ENCODE assay signal across 3 cellular contexts in the genomic region with DNA sequence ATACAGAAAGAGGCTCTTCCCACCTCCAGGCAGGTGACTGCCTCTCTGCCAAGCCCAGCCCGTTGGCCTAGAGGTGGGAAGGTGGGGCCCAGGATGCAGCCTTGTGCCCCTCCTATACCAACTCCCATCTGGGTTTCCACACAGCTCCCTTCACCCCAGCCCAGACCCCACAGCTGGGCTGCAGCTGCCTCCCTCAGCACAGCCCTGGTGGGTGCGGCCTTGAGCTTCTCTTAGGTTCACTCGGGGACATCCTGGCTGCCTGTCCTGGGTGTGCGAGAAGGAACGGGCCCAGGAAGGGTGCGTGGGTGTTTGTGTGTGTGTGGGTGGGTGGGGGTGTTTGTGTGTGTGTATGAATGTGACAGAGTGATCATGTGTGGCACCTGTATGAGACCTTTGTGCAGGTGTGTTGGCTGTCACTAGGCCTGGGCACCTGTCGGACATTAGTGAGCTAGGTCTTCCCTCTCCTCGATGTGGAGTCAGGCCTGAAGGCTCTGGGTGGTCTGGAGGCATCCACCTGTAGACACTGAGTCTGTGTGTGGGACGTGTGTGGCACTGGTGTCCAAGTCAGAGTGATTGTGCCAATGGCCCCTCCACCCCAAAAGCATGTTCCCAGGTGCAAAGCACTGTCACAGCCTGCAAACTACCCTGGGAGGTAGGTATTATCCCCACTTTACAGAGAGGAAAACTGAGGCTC.
TF ChIP-seq lines count a peak whose summit lies in the region.

No MANE protein-coding gene starts in this region.

TF ChIP-seq in SK-N-SH, 30 proteins besides CTCF, POLR2A, EP300 and RAD21:
- TF ChIP-seq MEF2A (IDR thresholded peaks at IDR 0.05; ENCODE audit: borderline replicate concordance, low read depth) (no peak), TAF1 (IDR thresholded peaks at IDR 0.05; ENCODE audit: borderline replicate concordance, low read depth, low read length) (no peak), SMC3 (IDR thresholded peaks at IDR 0.05; ENCODE audit: low read depth, low read length) (no peak), FOXM1 (IDR thresholded peaks at IDR 0.05; ENCODE audit: low read depth) (no peak), GABPA (IDR thresholded peaks at IDR 0.05; ENCODE audit: low read depth) (no peak), YY1 (IDR thresholded peaks at IDR 0.05; ENCODE audit: low read depth) (no peak), RXRA (IDR thresholded peaks at IDR 0.05; ENCODE audit: borderline replicate concordance, low read depth) (no peak), ELF1 (IDR thresholded peaks at IDR 0.05) (no peak), GATA2 (CRISPR knock-in tag; IDR thresholded peaks at IDR 0.05) (no peak), RCOR1 (IDR thresholded peaks at IDR 0.05; ENCODE audit: low read length) (no peak), MXI1 (IDR thresholded peaks at IDR 0.05; ENCODE audit: low read depth, low read length) (no peak), TEAD4 (IDR thresholded peaks at IDR 0.05; ENCODE audit: borderline replicate concordance, insufficient read depth) (no peak), CHD2 (IDR thresholded peaks at IDR 0.05; ENCODE audit: low read length, partially characterized antibody) (no peak), POLR2AphosphoS5 (IDR thresholded peaks at IDR 0.05; ENCODE audit: low read depth, low read length) (no peak), FOXJ3 (CRISPR knock-in tag; IDR thresholded peaks at IDR 0.05) (no peak)
- TF ChIP-seq, protein P1, sequence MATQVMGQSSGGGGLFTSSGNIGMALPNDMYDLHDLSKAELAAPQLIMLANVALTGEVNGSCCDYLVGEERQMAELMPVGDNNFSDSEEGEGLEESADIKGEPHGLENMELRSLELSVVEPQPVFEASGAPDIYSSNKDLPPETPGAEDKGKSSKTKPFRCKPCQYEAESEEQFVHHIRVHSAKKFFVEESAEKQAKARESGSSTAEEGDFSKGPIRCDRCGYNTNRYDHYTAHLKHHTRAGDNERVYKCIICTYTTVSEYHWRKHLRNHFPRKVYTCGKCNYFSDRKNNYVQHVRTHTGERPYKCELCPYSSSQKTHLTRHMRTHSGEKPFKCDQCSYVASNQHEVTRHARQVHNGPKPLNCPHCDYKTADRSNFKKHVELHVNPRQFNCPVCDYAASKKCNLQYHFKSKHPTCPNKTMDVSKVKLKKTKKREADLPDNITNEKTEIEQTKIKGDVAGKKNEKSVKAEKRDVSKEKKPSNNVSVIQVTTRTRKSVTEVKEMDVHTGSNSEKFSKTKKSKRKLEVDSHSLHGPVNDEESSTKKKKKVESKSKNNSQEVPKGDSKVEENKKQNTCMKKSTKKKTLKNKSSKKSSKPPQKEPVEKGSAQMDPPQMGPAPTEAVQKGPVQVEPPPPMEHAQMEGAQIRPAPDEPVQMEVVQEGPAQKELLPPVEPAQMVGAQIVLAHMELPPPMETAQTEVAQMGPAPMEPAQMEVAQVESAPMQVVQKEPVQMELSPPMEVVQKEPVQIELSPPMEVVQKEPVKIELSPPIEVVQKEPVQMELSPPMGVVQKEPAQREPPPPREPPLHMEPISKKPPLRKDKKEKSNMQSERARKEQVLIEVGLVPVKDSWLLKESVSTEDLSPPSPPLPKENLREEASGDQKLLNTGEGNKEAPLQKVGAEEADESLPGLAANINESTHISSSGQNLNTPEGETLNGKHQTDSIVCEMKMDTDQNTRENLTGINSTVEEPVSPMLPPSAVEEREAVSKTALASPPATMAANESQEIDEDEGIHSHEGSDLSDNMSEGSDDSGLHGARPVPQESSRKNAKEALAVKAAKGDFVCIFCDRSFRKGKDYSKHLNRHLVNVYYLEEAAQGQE (IDR thresholded peaks at IDR 0.05; ENCODE audit: low read depth, low read length), result no peak
TF ChIP-seq in SK-N-SH: peak in this region for 0.

TF ChIP-seq in SK-N-SH treated with all-trans-retinoic acid at 6 μM for 48 hours, 23 proteins besides CTCF, POLR2A, EP300 and RAD21 (continues in another document):
- TF ChIP-seq RARB (CRISPR knock-in tag; IDR thresholded peaks at IDR 0.05), result no peak
- TF ChIP-seq SNAI2 (CRISPR knock-in tag; IDR thresholded peaks at IDR 0.05), result no peak
- no peak for TF ChIP-seq ZNF70 (CRISPR knock-in tag; IDR thresholded peaks at IDR 0.05)
- TF ChIP-seq, protein P2, sequence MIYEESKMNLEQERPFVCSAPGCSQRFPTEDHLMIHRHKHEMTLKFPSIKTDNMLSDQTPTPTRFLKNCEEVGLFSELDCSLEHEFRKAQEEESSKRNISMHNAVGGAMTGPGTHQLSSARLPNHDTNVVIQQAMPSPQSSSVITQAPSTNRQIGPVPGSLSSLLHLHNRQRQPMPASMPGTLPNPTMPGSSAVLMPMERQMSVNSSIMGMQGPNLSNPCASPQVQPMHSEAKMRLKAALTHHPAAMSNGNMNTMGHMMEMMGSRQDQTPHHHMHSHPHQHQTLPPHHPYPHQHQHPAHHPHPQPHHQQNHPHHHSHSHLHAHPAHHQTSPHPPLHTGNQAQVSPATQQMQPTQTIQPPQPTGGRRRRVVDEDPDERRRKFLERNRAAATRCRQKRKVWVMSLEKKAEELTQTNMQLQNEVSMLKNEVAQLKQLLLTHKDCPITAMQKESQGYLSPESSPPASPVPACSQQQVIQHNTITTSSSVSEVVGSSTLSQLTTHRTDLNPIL (CRISPR knock-in tag; IDR thresholded peaks at IDR 0.05; ENCODE audit: low read depth), result no peak
- TF ChIP-seq ISL1 (CRISPR knock-in tag; IDR thresholded peaks at IDR 0.05), result no peak
- no peak for TF ChIP-seq BACH2 (CRISPR knock-in tag; IDR thresholded peaks at IDR 0.05; ENCODE audit: borderline replicate concordance)
- no peak for TF ChIP-seq GLIS3 (CRISPR knock-in tag; IDR thresholded peaks at IDR 0.05)
- TF ChIP-seq ZNF8 (CRISPR knock-in tag; IDR thresholded peaks at IDR 0.05), result no peak
- no peak for TF ChIP-seq ZC3H10 (CRISPR knock-in tag; IDR thresholded peaks at IDR 0.05)
- TF ChIP-seq, protein P3, sequence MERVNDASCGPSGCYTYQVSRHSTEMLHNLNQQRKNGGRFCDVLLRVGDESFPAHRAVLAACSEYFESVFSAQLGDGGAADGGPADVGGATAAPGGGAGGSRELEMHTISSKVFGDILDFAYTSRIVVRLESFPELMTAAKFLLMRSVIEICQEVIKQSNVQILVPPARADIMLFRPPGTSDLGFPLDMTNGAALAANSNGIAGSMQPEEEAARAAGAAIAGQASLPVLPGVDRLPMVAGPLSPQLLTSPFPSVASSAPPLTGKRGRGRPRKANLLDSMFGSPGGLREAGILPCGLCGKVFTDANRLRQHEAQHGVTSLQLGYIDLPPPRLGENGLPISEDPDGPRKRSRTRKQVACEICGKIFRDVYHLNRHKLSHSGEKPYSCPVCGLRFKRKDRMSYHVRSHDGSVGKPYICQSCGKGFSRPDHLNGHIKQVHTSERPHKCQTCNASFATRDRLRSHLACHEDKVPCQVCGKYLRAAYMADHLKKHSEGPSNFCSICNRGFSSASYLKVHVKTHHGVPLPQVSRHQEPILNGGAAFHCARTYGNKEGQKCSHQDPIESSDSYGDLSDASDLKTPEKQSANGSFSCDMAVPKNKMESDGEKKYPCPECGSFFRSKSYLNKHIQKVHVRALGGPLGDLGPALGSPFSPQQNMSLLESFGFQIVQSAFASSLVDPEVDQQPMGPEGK (CRISPR knock-in tag; IDR thresholded peaks at IDR 0.05; ENCODE audit: borderline replicate concordance), result no peak
- TF ChIP-seq, protein P4, sequence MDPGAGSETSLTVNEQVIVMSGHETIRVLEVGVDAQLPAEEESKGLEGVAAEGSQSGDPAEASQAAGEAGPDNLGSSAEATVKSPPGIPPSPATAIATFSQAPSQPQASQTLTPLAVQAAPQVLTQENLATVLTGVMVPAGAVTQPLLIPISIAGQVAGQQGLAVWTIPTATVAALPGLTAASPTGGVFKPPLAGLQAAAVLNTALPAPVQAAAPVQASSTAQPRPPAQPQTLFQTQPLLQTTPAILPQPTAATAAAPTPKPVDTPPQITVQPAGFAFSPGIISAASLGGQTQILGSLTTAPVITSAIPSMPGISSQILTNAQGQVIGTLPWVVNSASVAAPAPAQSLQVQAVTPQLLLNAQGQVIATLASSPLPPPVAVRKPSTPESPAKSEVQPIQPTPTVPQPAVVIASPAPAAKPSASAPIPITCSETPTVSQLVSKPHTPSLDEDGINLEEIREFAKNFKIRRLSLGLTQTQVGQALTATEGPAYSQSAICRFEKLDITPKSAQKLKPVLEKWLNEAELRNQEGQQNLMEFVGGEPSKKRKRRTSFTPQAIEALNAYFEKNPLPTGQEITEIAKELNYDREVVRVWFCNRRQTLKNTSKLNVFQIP (CRISPR knock-in tag; IDR thresholded peaks at IDR 0.05; ENCODE audit: borderline replicate concordance, low read depth), result no peak
- no peak for TF ChIP-seq OSR1 (CRISPR knock-in tag; IDR thresholded peaks at IDR 0.05)
- TF ChIP-seq ARNTL (CRISPR knock-in tag; IDR thresholded peaks at IDR 0.05; ENCODE audit: borderline replicate concordance, low read depth), result no peak
- no peak for TF ChIP-seq CSDC2 (CRISPR knock-in tag; IDR thresholded peaks at IDR 0.05)
- no peak for TF ChIP-seq ZFP30 (CRISPR knock-in tag; IDR thresholded peaks at IDR 0.05)

TF ChIP-seq in IMR-90, 13 proteins besides CTCF, POLR2A, EP300 and RAD21:
- TF ChIP-seq, protein P5, sequence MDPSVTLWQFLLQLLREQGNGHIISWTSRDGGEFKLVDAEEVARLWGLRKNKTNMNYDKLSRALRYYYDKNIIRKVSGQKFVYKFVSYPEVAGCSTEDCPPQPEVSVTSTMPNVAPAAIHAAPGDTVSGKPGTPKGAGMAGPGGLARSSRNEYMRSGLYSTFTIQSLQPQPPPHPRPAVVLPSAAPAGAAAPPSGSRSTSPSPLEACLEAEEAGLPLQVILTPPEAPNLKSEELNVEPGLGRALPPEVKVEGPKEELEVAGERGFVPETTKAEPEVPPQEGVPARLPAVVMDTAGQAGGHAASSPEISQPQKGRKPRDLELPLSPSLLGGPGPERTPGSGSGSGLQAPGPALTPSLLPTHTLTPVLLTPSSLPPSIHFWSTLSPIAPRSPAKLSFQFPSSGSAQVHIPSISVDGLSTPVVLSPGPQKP (IDR thresholded peaks at IDR 0.05; ENCODE audit: borderline replicate concordance, low read depth, low read length), result no peak
